In genomic region chr9:37798677-37799076, GRCh38 we compare ENCODE assay signal across 27 cellular contexts. TPM values are rescaled to one million over a fixed set of nuclear protein-coding genes. Genes with fewer than 3 reads are reported as not detected.
DNase-seq lines count a peak whose midpoint lies in the region; ATAC-seq, FAIRE-seq and TF ChIP-seq lines count a peak whose summit lies in the region.
"Had no signal": no experiment of that assay in that cellular context is flagged by ENCODE, and none has a peak within 500 bp of the region (broad histone marks: within the 10 kb centered on the region; RNA-seq: fewer than 3 reads in every experiment).

No MANE protein-coding gene starts in this region.

- no peaks in the 10 kb centered on the region for H3K9me3 ChIP-seq in DND-41 (ENCODE audit: insufficient read depth, low read length, severe bottlenecking)
- H3K9me3 ChIP-seq: A549, colonic mucosa, Peyer's patch, SJSA1, suprapubic skin had no signal

- H2AFZ ChIP-seq in DND-41 (ENCODE audit: low read depth, low read length) = no peak overlapping the region

- peaks cover 8% of the 10 kb centered on the region for H3K36me3 Mint-ChIP-seq in activated CD4-positive, alpha-beta memory T cell treated with anti-CD3 and anti-CD28 coated beads, Interleukin-2, amount 10 ng/mL, durations not matched to agents 7 days and 5 days (ENCODE audit: low read depth)
- H3K36me3 Mint-ChIP-seq in activated CD4-positive, alpha-beta memory T cell treated with anti-CD3 and anti-CD28 coated beads for 36 hours = peaks cover 2% of the 10 kb centered on the region
- H3K36me3 Mint-ChIP-seq in naive B cell = no peaks in the 10 kb centered on the region

- no peaks in the 10 kb centered on the region for H3K9me3 Mint-ChIP-seq in activated CD4-positive, alpha-beta memory T cell treated with anti-CD3 and anti-CD28 coated beads, Interleukin-2, amount 10 ng/mL, durations not matched to agents 7 days and 5 days
- no peaks in the 10 kb centered on the region for H3K9me3 Mint-ChIP-seq in activated CD4-positive, alpha-beta memory T cell treated with anti-CD3 and anti-CD28 coated beads for 36 hours
- H3K9me3 Mint-ChIP-seq in naive B cell = peaks cover 0 to 2% (median 0%) of the 10 kb centered on the region in 7 donors
- H3K9me3 Mint-ChIP-seq: activated naive CD4-positive, alpha-beta T cell treated with anti-CD3 and anti-CD28 coated beads, Interleukin-2, amount 50 U/mL, for 24 hours had no signal

- peak overlapping the region; percentile 10 for H3K4me3 Mint-ChIP-seq in activated CD4-positive, alpha-beta memory T cell treated with anti-CD3 and anti-CD28 coated beads, Interleukin-2, amount 10 ng/mL, durations not matched to agents 7 days and 5 days
- no peak overlapping the region for H3K4me3 Mint-ChIP-seq in activated CD4-positive, alpha-beta memory T cell treated with anti-CD3 and anti-CD28 coated beads for 36 hours
- peak overlapping the region in 5 of 8 donors; percentile 29 to 93 (median 54) for H3K4me3 Mint-ChIP-seq in naive B cell

- ATAC-seq in DND-41 (ENCODE audit: insufficient read depth, low read depth) = no peak
- ATAC-seq in naive B cell (ENCODE audit: low read depth in 2 of 2) = no peak
- ATAC-seq in GM19023 (IDR thresholded peaks at IDR 0.05; ENCODE audit: unreplicated experiment) = no peak
- ATAC-seq: A549; activated CD4-positive, CD25-positive, alpha-beta regulatory T cell treated with anti-CD3 and anti-CD28 coated beads, Interleukin-2, amount 50 U/mL, for 24 hours; left lobe of liver had no signal

- H3K4me3 ChIP-seq in DND-41 (ENCODE audit: low read depth in 1 of 2, low read length in 2 of 2) (no peak overlapping the region), NB4 (ENCODE audit: low read depth, low read length) (no peak overlapping the region)
- H3K4me3 ChIP-seq: A549, colonic mucosa, Peyer's patch, SJSA1, suprapubic skin had no signal

- H3K36me3 ChIP-seq in DND-41 (ENCODE audit: insufficient read depth, low read length) = peaks cover 6% of the 10 kb centered on the region; the same call in 1 of the 2 replicates
- H3K36me3 ChIP-seq: brain microvascular endothelial cell, colonic mucosa, Peyer's patch, suprapubic skin had no signal

- no peak overlapping the region for H3K9ac ChIP-seq in DND-41 (ENCODE audit: low read depth, low read length)

- H3K79me2 ChIP-seq in DND-41 (ENCODE audit: insufficient read depth, low read length) = peaks cover 38% of the 10 kb centered on the region

- peak overlapping the region; percentile 97; the same call in 1 of the 2 replicates for H3K4me2 ChIP-seq in DND-41 (ENCODE audit: insufficient read depth, low read length)

- peaks cover 20% of the 10 kb centered on the region for H4K20me1 ChIP-seq in DND-41 (ENCODE audit: insufficient read depth, low read length)

- no peak for TF ChIP-seq CTCF in DND-41 (IDR thresholded peaks at IDR 0.05; ENCODE audit: borderline replicate concordance, extremely low read depth, low read length, poor library complexity, severe bottlenecking)
- no peak for TF ChIP-seq CTCF in NB4 (IDR thresholded peaks at IDR 0.05; ENCODE audit: low read depth, low read length)

- H3K4me1 ChIP-seq in DND-41 (ENCODE audit: insufficient read depth, low read length) = peaks cover 34% of the 10 kb centered on the region

- no peaks in the 10 kb centered on the region for H3K27me3 ChIP-seq in DND-41 (ENCODE audit: insufficient read depth, low read length, poor library complexity)
- H3K27me3 ChIP-seq: brain microvascular endothelial cell, colonic mucosa, Peyer's patch, SJSA1, suprapubic skin had no signal

- no peak for DNase-seq in activated CD4-positive, alpha-beta memory T cell treated with anti-CD3 and anti-CD28 coated beads, Interleukin-2, amount 10 ng/mL, durations not matched to agents 7 days and 5 days
- no peak for DNase-seq in activated CD4-positive, alpha-beta memory T cell treated with anti-CD3 and anti-CD28 coated beads for 36 hours
- no peak for DNase-seq in DND-41
- DNase-seq in NB4 (ENCODE audit: low read depth) = peak; percentile 23
- DNase-seq in naive B cell = no peak
- DNase-seq in HT-29 (ENCODE audit: low spot score) = no peak
- DNase-seq in H54 (ENCODE audit: insufficient read length, low spot score) = no peak
- DNase-seq: brain microvascular endothelial cell; C1 segment of cervical spinal cord; colonic mucosa; DMS53; glutamatergic neuron; NCI-H226; NCI-H82; Peyer's patch; stimulated activated CD4-positive, alpha-beta T cell treated with anti-CD3 and anti-CD28 coated beads, Interleukin-12 subunit alpha, Interleukin-12 subunit beta, amount 100 ng/mL, for 4 hours; stimulated activated CD8-positive, alpha-beta memory T cell treated with anti-CD3 and anti-CD28 coated beads, Interleukin-4, amount 100 ng/mL, for 48 hours; T1000 had no signal

- peaks cover 40% of the 10 kb centered on the region for H3K4me1 Mint-ChIP-seq in activated CD4-positive, alpha-beta memory T cell treated with anti-CD3 and anti-CD28 coated beads, Interleukin-2, amount 10 ng/mL, durations not matched to agents 7 days and 5 days
- peaks cover 35% of the 10 kb centered on the region for H3K4me1 Mint-ChIP-seq in activated CD4-positive, alpha-beta memory T cell treated with anti-CD3 and anti-CD28 coated beads for 36 hours (ENCODE audit: low read depth)
- H3K4me1 Mint-ChIP-seq in naive B cell = peaks cover 20 to 35% (median 26%) of the 10 kb centered on the region in 3 donors

- peaks cover 5% of the 10 kb centered on the region for H3K27me3 Mint-ChIP-seq in activated CD4-positive, alpha-beta memory T cell treated with anti-CD3 and anti-CD28 coated beads, Interleukin-2, amount 10 ng/mL, durations not matched to agents 7 days and 5 days
- no peaks in the 10 kb centered on the region for H3K27me3 Mint-ChIP-seq in activated CD4-positive, alpha-beta memory T cell treated with anti-CD3 and anti-CD28 coated beads for 36 hours
- H3K27me3 Mint-ChIP-seq in naive B cell = no peaks in the 10 kb centered on the region
- H3K27me3 Mint-ChIP-seq: activated naive CD4-positive, alpha-beta T cell treated with anti-CD3 and anti-CD28 coated beads, Interleukin-2, amount 50 U/mL, for 24 hours had no signal

- CTCF ChIA-PET in activated CD4-positive, alpha-beta memory T cell treated with anti-CD3 and anti-CD28 coated beads, Interleukin-2, amount 10 ng/mL, durations not matched to agents 7 days and 5 days (lab: Charles Lee) = interaction anchor here (0.7 kb wide), 1 partner anchor 14 kb away, joined by 3 read pairs; no protein-coding TSS in a partner anchor
- CTCF ChIA-PET in activated CD4-positive, alpha-beta memory T cell treated with anti-CD3 and anti-CD28 coated beads for 36 hours (lab: Charles Lee) = no interaction called here

- no peak for FAIRE-seq in H54 (lab: Jason Lieb, UNC)
- FAIRE-seq: A549, endometrium, H1 had no signal

- peak overlapping the region; percentile 41 for H3K27ac Mint-ChIP-seq in activated CD4-positive, alpha-beta memory T cell treated with anti-CD3 and anti-CD28 coated beads, Interleukin-2, amount 10 ng/mL, durations not matched to agents 7 days and 5 days
- no peak overlapping the region for H3K27ac Mint-ChIP-seq in activated CD4-positive, alpha-beta memory T cell treated with anti-CD3 and anti-CD28 coated beads for 36 hours
- H3K27ac Mint-ChIP-seq in naive B cell = peak overlapping the region in 1 of 6 donors; percentile 49

- no peak overlapping the region for H3K27ac ChIP-seq in DND-41 (ENCODE audit: low read length)
- H3K27ac ChIP-seq: A549, brain microvascular endothelial cell, colonic mucosa, Peyer's patch, SJSA1, suprapubic skin had no signal

- TF ChIP-seq POLR2A in NB4 (IDR thresholded peaks at IDR 0.05; ENCODE audit: extremely low read depth, insufficient read length) = no peak
- TF ChIP-seq POLR2A in H54 (IDR thresholded peaks at IDR 0.05; ENCODE audit: low read depth, low read length) = no peak

- POLR2A ChIA-PET in activated CD4-positive, alpha-beta memory T cell treated with anti-CD3 and anti-CD28 coated beads, Interleukin-2, amount 10 ng/mL, durations not matched to agents 7 days and 5 days (lab: Charles Lee) = interaction anchor here (9.9 kb wide), 1 partner anchor 15 kb away, joined by 118 read pairs; the partner anchor contains the start of gene EXOSC3
- POLR2A ChIA-PET in activated CD4-positive, alpha-beta memory T cell treated with anti-CD3 and anti-CD28 coated beads for 36 hours (lab: Charles Lee) = interaction anchor here (1.6 kb wide), 1 partner anchor 14 kb away, joined by 7 read pairs; the partner anchor contains the start of gene EXOSC3

- intact Hi-C loops in activated CD4-positive, alpha-beta memory T cell treated with anti-CD3 and anti-CD28 coated beads for 36 hours (cut with micrococcal nuclease) = no loop called here

RNA-seq across cellular contexts. Expression of gene DCAF10, which starts 1.9 kb away (rescaled TPM):
- total RNA-seq in activated CD4-positive, alpha-beta memory T cell treated with anti-CD3 and anti-CD28 coated beads, Interleukin-2, amount 10 ng/mL, durations not matched to agents 7 days and 5 days = 10 to 100 TPM; 18.7 to 20.7 TPM
- 10 to 100 TPM; 13.8 to 17.2 TPM for total RNA-seq in activated CD4-positive, alpha-beta memory T cell treated with anti-CD3 and anti-CD28 coated beads for 36 hours
- 10 to 100 TPM; 22.9 to 33.1 (median 28.1) TPM for polyA plus RNA-seq in naive B cell (ENCODE audit: low read depth in 6 of 6)
- 5.2 and 6.0 TPM in 2 replicates for total RNA-seq in HT-29 (2014; rRNA removed; shearing (Covaris generic))

RNA-seq across cellular contexts. Expression of gene EXOSC3, which starts 13.8 kb away (rescaled TPM):
- total RNA-seq in activated CD4-positive, alpha-beta memory T cell treated with anti-CD3 and anti-CD28 coated beads, Interleukin-2, amount 10 ng/mL, durations not matched to agents 7 days and 5 days = 10 to 100 TPM; 66.6 to 69.6 TPM
- 10 to 100 TPM; 97.5 to 97.9 TPM for total RNA-seq in activated CD4-positive, alpha-beta memory T cell treated with anti-CD3 and anti-CD28 coated beads for 36 hours
- polyA plus RNA-seq in naive B cell (ENCODE audit: low read depth in 6 of 6) = 10 to 100 TPM; 28.9 to 39.5 (median 33.1) TPM
- total RNA-seq in HT-29 (2014; rRNA removed; shearing (Covaris generic)) = 66.4 and 92.7 TPM in 2 replicates

RNA-seq across cellular contexts. Expression of gene TRMT10B, which starts 45.1 kb away (rescaled TPM):
- 10 to 100 TPM; 11.8 to 14.2 TPM for total RNA-seq in activated CD4-positive, alpha-beta memory T cell treated with anti-CD3 and anti-CD28 coated beads, Interleukin-2, amount 10 ng/mL, durations not matched to agents 7 days and 5 days
- total RNA-seq in activated CD4-positive, alpha-beta memory T cell treated with anti-CD3 and anti-CD28 coated beads for 36 hours = 10 to 100 TPM in 1 of 2 experiments, 1 to 10 TPM in 1; 8.7 to 11.5 TPM
- 10 to 100 TPM; 13.3 to 21.6 (median 17.1) TPM for polyA plus RNA-seq in naive B cell (ENCODE audit: low read depth in 6 of 6)
- total RNA-seq in HT-29 (2014; rRNA removed; shearing (Covaris generic)) = 0.44 and 0.76 TPM in 2 replicates
